13 cellular contexts compared by ENCODE assay signal in the genomic region with DNA sequence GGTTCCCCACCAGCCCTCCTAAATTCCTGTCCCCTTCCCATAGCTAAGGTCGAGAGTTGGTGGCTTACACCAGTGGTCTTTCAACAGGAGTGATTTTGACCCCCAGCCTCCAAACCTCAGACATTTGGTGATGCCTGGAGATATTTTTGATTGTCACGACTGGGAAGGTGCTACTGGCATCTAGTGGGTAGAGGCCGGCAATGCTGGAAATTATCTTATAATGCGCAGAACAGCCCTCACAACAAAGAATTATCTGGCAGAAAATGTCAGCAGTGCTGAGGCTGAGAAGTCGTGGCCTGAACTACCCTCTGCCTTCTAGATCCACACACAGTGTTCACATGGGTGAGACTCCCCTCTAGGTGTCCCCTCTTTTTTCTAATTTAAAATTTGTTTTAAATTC.
DNase-seq lines count a peak whose midpoint lies in the region; ATAC-seq and TF ChIP-seq lines count a peak whose summit lies in the region.
"Had no signal": no experiment of that assay in that cellular context is flagged by ENCODE, and none has a peak within 500 bp of the region (broad histone marks: within the 10 kb centered on the region; RNA-seq: fewer than 3 reads in every experiment).

No MANE protein-coding gene starts in this region.

- POLR2A ChIA-PET in MCF 10A (lab: Yijun Ruan, JAX) = no interaction called here

- WGBS in esophagus squamous epithelium, 2 donors = 69 to 75% methylated on average over 4 of the region's 5 CpGs

- H4K20me1 ChIP-seq in Loucy (ENCODE audit: insufficient read depth, low read length, poor library complexity, severe bottlenecking) = no peaks in the 10 kb centered on the region

- no peak overlapping the region for H2AFZ ChIP-seq in Loucy (ENCODE audit: low read length)

- TF ChIP-seq POLR2A in breast epithelium (IDR thresholded peaks at IDR 0.05) = no peak
- TF ChIP-seq POLR2A in esophagus squamous epithelium (IDR thresholded peaks at IDR 0.05) = no peak

- H3K27me3 ChIP-seq in breast epithelium = no peaks in the 10 kb centered on the region
- H3K27me3 ChIP-seq in Loucy (ENCODE audit: insufficient read depth, low read length, poor library complexity, severe bottlenecking) = no peaks in the 10 kb centered on the region
- no peaks in the 10 kb centered on the region for H3K27me3 ChIP-seq in esophagus squamous epithelium
- H3K27me3 ChIP-seq: body of pancreas, heart right ventricle had no signal

- no peaks in the 10 kb centered on the region for H3K4me1 ChIP-seq in breast epithelium
- H3K4me1 ChIP-seq in Loucy (ENCODE audit: insufficient read depth, low read length, poor library complexity, severe bottlenecking) = peaks cover 12% of the 10 kb centered on the region
- peaks cover 0 to 13% (median 0%) of the 10 kb centered on the region in 3 donors for H3K4me1 ChIP-seq in esophagus squamous epithelium
- H3K4me1 ChIP-seq: body of pancreas had no signal

- TF ChIP-seq CTCF in MCF 10A (IDR thresholded peaks at IDR 0.05; ENCODE audit: unreplicated experiment) (peak; percentile 22), breast epithelium (IDR thresholded peaks at IDR 0.05) (no peak), Loucy (conservative IDR thresholded peaks at IDR 0.05; ENCODE audit: low read length) (peak; percentile 60), choroid plexus epithelial cell (conservative IDR thresholded peaks at IDR 0.05; ENCODE audit: low read depth, low read length) (peak; percentile 67), esophagus squamous epithelium (IDR thresholded peaks at IDR 0.05) (peak in 1 of 6 experiments; percentile 25)

- H3K4me2 ChIP-seq in Loucy (ENCODE audit: low read depth, low read length, poor library complexity, severe bottlenecking) = no peak overlapping the region

- H3K27ac Mint-ChIP-seq in MCF 10A (ENCODE audit: low read depth, unreplicated experiment) = no peak overlapping the region

- H3K9me3 Mint-ChIP-seq in MCF 10A (ENCODE audit: unreplicated experiment) = no peaks in the 10 kb centered on the region

- H3F3A ChIP-seq in Loucy (ENCODE audit: low read depth) = no peaks in the 10 kb centered on the region

- no peak overlapping the region for H3K9ac ChIP-seq in Loucy (ENCODE audit: low read depth, low read length, poor library complexity, severe bottlenecking)

- H3K36me3 ChIP-seq in breast epithelium (no peaks in the 10 kb centered on the region), Loucy (ENCODE audit: insufficient read depth, low read length) (no peaks in the 10 kb centered on the region), esophagus squamous epithelium (no peaks in the 10 kb centered on the region)
- H3K36me3 ChIP-seq: heart right ventricle had no signal

- no peaks in the 10 kb centered on the region for H3K27me3 Mint-ChIP-seq in MCF 10A (ENCODE audit: insufficient read depth, unreplicated experiment)

- no peak overlapping the region for H3K27ac ChIP-seq in breast epithelium
- no peak overlapping the region for H3K27ac ChIP-seq in esophagus squamous epithelium
- H3K27ac ChIP-seq: body of pancreas, heart right ventricle had no signal

- DNase-seq in MCF 10A (ENCODE audit: unreplicated experiment) (peak; percentile 35), breast epithelium (ENCODE audit: low spot score in 2 of 2) (no peak), choroid plexus epithelial cell (ENCODE audit: low read depth) (peak; percentile 46), superior temporal gyrus (ENCODE audit: extremely low spot score) (peak; percentile 42), NCI-H1105 (lab: John Stamatoyannopoulos, UW) (no peak), esophagus squamous epithelium (lab: John Stamatoyannopoulos, UW) (no peak)
- DNase-seq: activated CD4-positive, alpha-beta T cell treated with anti-CD3 and anti-CD28 coated beads, Interleukin-2, amount 50 U/mL, for 1 hour; body of pancreas; heart right ventricle; KG1; Right ventricle myocardium superior had no signal

- CTCF ChIA-PET in MCF 10A (lab: Yijun Ruan, JAX) = interaction anchor here (0.6 to 1.9 kb wide), 6 partner anchors 13 to 512 kb away, joined by 3 to 6 read pairs (median 4); no protein-coding TSS in a partner anchor

- no peak overlapping the region for H3K4me3 Mint-ChIP-seq in MCF 10A (ENCODE audit: unreplicated experiment)

- no TSS peak for BruUV-seq in MCF 10A (replicated peaks; lab: Mats Ljungman, UMichigan)

- intact Hi-C loops in MCF 10A (cut with micrococcal nuclease) = loop anchor here (2.0 to 5.0 kb wide), 4 partner anchors 208 to 748 kb away; a partner anchor contains a TSS
- intact Hi-C loops in breast epithelium (cut with DNase I; ENCODE audit: low total_unique reads) = no loop called here
- intact Hi-C loops in esophagus squamous epithelium (cut with DNase I) = no loop called here

- H3K9me2 ChIP-seq in Loucy (replicated peaks; ENCODE audit: low read depth, low read length) = no peaks in the 10 kb centered on the region

- H3K9me3 ChIP-seq in breast epithelium (no peaks in the 10 kb centered on the region), Loucy (ENCODE audit: insufficient read depth, low read depth, low read length) (no peaks in the 10 kb centered on the region), esophagus squamous epithelium (no peaks in the 10 kb centered on the region)
- H3K9me3 ChIP-seq: body of pancreas, heart right ventricle had no signal

- H3K79me2 ChIP-seq in Loucy (ENCODE audit: insufficient read depth, low read length) = no peaks in the 10 kb centered on the region

- no peaks in the 10 kb centered on the region for H3K36me3 Mint-ChIP-seq in MCF 10A (ENCODE audit: insufficient read depth, unreplicated experiment)

- no peak for ATAC-seq in GM21717 (IDR thresholded peaks at IDR 0.05; ENCODE audit: unreplicated experiment)
- ATAC-seq: body of pancreas, heart right ventricle had no signal

- H3K4me3 ChIP-seq in breast epithelium = no peak overlapping the region
- no peak overlapping the region for H3K4me3 ChIP-seq in Loucy (ENCODE audit: low read length, poor library complexity, severe bottlenecking)
- H3K4me3 ChIP-seq in choroid plexus epithelial cell (ENCODE audit: low read depth, low read length) = no peak overlapping the region
- no peak overlapping the region for H3K4me3 ChIP-seq in esophagus squamous epithelium
- H3K4me3 ChIP-seq: body of pancreas, heart right ventricle had no signal

- no peaks in the 10 kb centered on the region for H3K4me1 Mint-ChIP-seq in MCF 10A (ENCODE audit: insufficient read depth, unreplicated experiment)

Comparison
In these comparisons a context has a peak if more than half of its experiments do, and no peak if none do; other contexts are left out.
1. DNase-seq: peak in MCF 10A (single experiment), choroid plexus epithelial cell (single experiment) and superior temporal gyrus (single experiment); none in breast epithelium (0 of 2), NCI-H1105 (single experiment) and esophagus squamous epithelium (single experiment).
2. CTCF ChIP-seq: peak in MCF 10A (single experiment), Loucy (single experiment) and choroid plexus epithelial cell (single experiment); none in breast epithelium (0 of 3).